14 cellular contexts compared by ENCODE assay signal in the genomic region with DNA sequence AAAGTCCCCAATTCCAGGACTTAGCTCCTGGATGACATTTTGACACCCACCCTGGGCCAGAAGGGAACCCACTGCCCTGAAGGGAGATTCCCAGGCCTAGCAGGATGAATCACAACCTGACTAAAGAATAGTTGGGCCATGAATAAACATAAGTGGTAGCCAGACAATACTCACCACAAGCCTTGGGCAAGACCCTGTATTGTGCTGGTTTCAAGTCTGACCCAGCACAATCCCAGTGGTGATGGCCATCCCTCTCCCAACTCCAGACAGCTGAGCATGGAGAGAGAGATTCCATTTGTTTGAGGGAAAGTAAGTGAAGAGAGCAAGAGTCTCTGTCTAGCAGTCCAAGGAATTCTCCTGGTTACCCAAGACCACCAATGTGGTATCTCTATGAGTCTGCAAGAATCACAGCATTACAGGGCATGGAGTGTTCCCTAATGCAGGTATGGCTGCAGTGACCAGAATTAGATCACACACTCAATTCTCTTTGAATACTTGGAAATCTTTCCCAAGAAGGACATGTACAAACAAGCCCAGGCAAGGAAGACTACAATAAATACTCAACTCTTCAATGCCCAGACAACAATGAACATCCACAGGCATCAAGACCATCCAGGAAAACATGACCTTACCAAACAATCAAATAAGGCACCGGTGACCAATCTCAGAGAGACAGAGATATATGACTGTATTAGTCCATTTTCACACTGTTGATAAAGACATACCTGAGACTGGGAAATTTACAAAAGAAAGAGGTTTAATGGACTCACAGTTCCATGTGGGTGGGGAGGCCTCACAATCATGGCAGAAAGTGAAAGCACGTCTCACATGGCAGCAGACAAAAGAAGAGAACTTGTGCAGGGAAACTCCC.
DNase-seq lines count a peak whose midpoint lies in the region; FAIRE-seq and TF ChIP-seq lines count a peak whose summit lies in the region.
"Had no signal": no experiment of that assay in that cellular context is flagged by ENCODE, and none has a peak within 500 bp of the region (broad histone marks: within the 10 kb centered on the region; RNA-seq: fewer than 3 reads in every experiment).

No MANE protein-coding gene starts in this region.

- H4K8ac ChIP-seq in H1 (ENCODE audit: extremely low read depth, insufficient read depth, low read length), result no peak overlapping the region; the same call in 1 of the 2 replicates

- H3K79me2 ChIP-seq in H1 (ENCODE audit: control insufficient read depth in 1 of 2, insufficient read depth in 2 of 2, low read length in 2 of 2), result no peaks in the 10 kb centered on the region

- no peaks in the 10 kb centered on the region for H3K27me3 ChIP-seq in H1 (replicated peaks in 1 of 4; ENCODE audit: control insufficient read depth in 3 of 4, extremely low read depth in 1 of 4, insufficient read depth in 3 of 4, low read length in 3 of 4)
- H3K27me3 ChIP-seq: tibial artery had no signal

- no peaks in the 10 kb centered on the region for H4K20me1 ChIP-seq in H1 (replicated peaks in 1 of 2; ENCODE audit: control insufficient read depth in 1 of 2, insufficient read depth in 2 of 2, low read length in 2 of 2)

- no peak overlapping the region for H3K4me3 ChIP-seq in H1 (ENCODE audit: extremely low read depth in 1 of 4, insufficient read depth in 2 of 4, low read depth in 3 of 4, low read length in 4 of 4)
- H3K4me3 ChIP-seq: GM23338, prostate gland, tibial artery had no signal

- WGBS in H1 (ENCODE audit: extremely low coverage in 1 of 2, insufficient coverage in 1 of 2, insufficient read length in 1 of 2, insufficient replicate concordance in 2 of 2, low coverage in 1 of 2, low lambda C conversion rate in 2 of 2, missing lambda C conversion rate in 1 of 2), 2 experiments, result 93% methylated on average over 2 of the region's 2 CpGs; no CpG with 5 or more reads in 1 of the 2 experiments

- H3K9me3 ChIP-seq in H1 (ENCODE audit: insufficient read depth in 2 of 2, low read depth in 1 of 2, low read length in 1 of 2), result no peaks in the 10 kb centered on the region
- H3K9me3 ChIP-seq: prostate gland, tibial artery had no signal

- H4K5ac ChIP-seq in H1 (ENCODE audit: insufficient read length, low read depth, low read length), result no peak overlapping the region

- no peaks in the 10 kb centered on the region for H3K79me1 ChIP-seq in H1 (ENCODE audit: low read depth, low read length)

- no peak for FAIRE-seq in H1 (lab: Jason Lieb, UNC)
- FAIRE-seq: endothelial cell of umbilical vein had no signal

- no peak overlapping the region for H3K23ac ChIP-seq in H1 (ENCODE audit: insufficient read length)

- no peak overlapping the region for H2AK5ac ChIP-seq in H1 (ENCODE audit: low read depth, low read length)

- no peak overlapping the region for H2BK20ac ChIP-seq in H1 (ENCODE audit: low read length)

- no peak overlapping the region for H3K4me2 ChIP-seq in H1 (ENCODE audit: insufficient read depth in 1 of 2, low read depth in 2 of 2, low read length in 2 of 2)
- H3K4me2 ChIP-seq: GM23338 had no signal

- H3K14ac ChIP-seq in H1 (ENCODE audit: insufficient read length), result no peak overlapping the region

- DNase-seq in EH (ENCODE audit: low read depth) (peak; percentile 84), NCI-H226 (peak; percentile 36), H1 (ENCODE audit: low read depth in 1 of 2, low spot score in 2 of 2) (no peak), renal cortical epithelial cell (ENCODE audit: low read depth) (peak; percentile 91), NCI-H2081 (lab: John Stamatoyannopoulos, UW) (no peak), NCI-H526 treated with DMSO at 0.1 percent for 48 hours (lab: John Stamatoyannopoulos, UW) (no peak), NCI-H1105 treated with DMSO at 0.1 percent for 48 hours (lab: John Stamatoyannopoulos, UW) (no peak), NCI-H446 treated with DMSO at 0.1 percent for 48 hours (lab: John Stamatoyannopoulos, UW) (no peak)
- DNase-seq: caudate nucleus, NCI-H1417 treated with DMSO at 0.1 percent for 48 hours, tibial artery had no signal

- H3K4ac ChIP-seq in H1 (replicated peaks; ENCODE audit: insufficient read length, low read depth, low read length), result no peak overlapping the region

- H3K23me2 ChIP-seq in H1 (ENCODE audit: low read depth, low read length), result no peaks in the 10 kb centered on the region

- no peak for TF ChIP-seq CTCF in H1 (IDR thresholded peaks at IDR 0.05; ENCODE audit: control extremely low read depth in 1 of 3, insufficient read depth in 1 of 3, low read depth in 1 of 3, low read length in 3 of 3)

- no peak for TF ChIP-seq EP300 in H1 (IDR thresholded peaks at IDR 0.05; ENCODE audit: borderline replicate concordance in 1 of 2, low read depth in 2 of 2, low read length in 2 of 2)

- no peak for TF ChIP-seq RAD21 in H1 (IDR thresholded peaks at IDR 0.05 in 1 of 2, conservative IDR thresholded peaks at IDR 0.05 in 1 of 2; ENCODE audit: low read depth in 2 of 2, low read length in 2 of 2)

- H3K56ac ChIP-seq in H1 (replicated peaks; ENCODE audit: insufficient read length, low read depth, low read length), result no peak overlapping the region

- no peak overlapping the region for H4K91ac ChIP-seq in H1 (replicated peaks; ENCODE audit: insufficient read length, low read length)

- H2AFZ ChIP-seq in H1 (ENCODE audit: low read length), result no peak overlapping the region
- H2AFZ ChIP-seq: GM23338 had no signal

- peak overlapping the region; percentile 1; the same call in 1 of the 2 replicates for H2BK12ac ChIP-seq in H1 (ENCODE audit: low read depth, low read length)

- POLR2A ChIA-PET in H1 (lab: Charles Lee; ENCODE audit: partially characterized antibody), result no interaction called here

- peaks cover 0 to 7% (median 3%) of the 10 kb centered on the region in 4 experiments; a peak in 2 of 8 replicates for H3K36me3 ChIP-seq in H1 (ENCODE audit: control insufficient read depth in 2 of 4, insufficient read depth in 4 of 4, low read length in 3 of 4)
- H3K36me3 ChIP-seq: prostate gland had no signal

- peak overlapping the region; percentile 54 for H2BK120ac ChIP-seq in H1 (replicated peaks; ENCODE audit: low read depth, low read length)

- 0 out of 7 replicates have a peak, but pooled peaks cover 0 to 3% (median 0%) of the 10 kb centered on the region in 4 experiments for H3K4me1 ChIP-seq in H1 (replicated peaks in 1 of 4; ENCODE audit: control insufficient read depth in 3 of 4, insufficient read depth in 4 of 4, low read length in 3 of 4)
- H3K4me1 ChIP-seq: prostate gland, tibial artery had no signal

- no peak overlapping the region for H3K27ac ChIP-seq in H1 (ENCODE audit: low read depth, low read length)
- H3K27ac ChIP-seq: prostate gland, tibial artery had no signal

- CTCF ChIA-PET in H1 (lab: Charles Lee; ENCODE audit: partially characterized antibody), result interaction anchor here (1.6 to 2.3 kb wide), 2 partner anchors 12 to 20 kb away, joined by 3 to 7 read pairs; no protein-coding TSS in a partner anchor

- no peak overlapping the region for H3K18ac ChIP-seq in H1 (ENCODE audit: extremely low read depth, low read length)

- H2BK5ac ChIP-seq in H1 (ENCODE audit: low read depth, low read length), result no peak overlapping the region

- TF ChIP-seq POLR2A in H1 (IDR thresholded peaks at IDR 0.05; ENCODE audit: control extremely low read depth in 1 of 2, low read depth in 2 of 2, low read length in 2 of 2), result no peak

- no peak overlapping the region for H3K9ac ChIP-seq in H1 (replicated peaks in 1 of 4; ENCODE audit: extremely low read depth in 1 of 4, low read depth in 3 of 4, low read length in 3 of 4)

- H2BK15ac ChIP-seq in H1 (ENCODE audit: low read length), result no peak overlapping the region

TF ChIP-seq in H1, 55 proteins besides CTCF, POLR2A, EP300 and RAD21 (continues in another document):
- no peak for TF ChIP-seq YY1 (IDR thresholded peaks at IDR 0.05; ENCODE audit: low read depth, low read length)
- no peak for TF ChIP-seq SP1 (IDR thresholded peaks at IDR 0.05; ENCODE audit: low read depth, low read length)
- TF ChIP-seq MAX (IDR thresholded peaks at IDR 0.05), result no peak
- TF ChIP-seq SP2 (IDR thresholded peaks at IDR 0.05; ENCODE audit: low read length), result no peak
- no peak for TF ChIP-seq TAF7 (optimal IDR thresholded peaks at IDR 0.05; ENCODE audit: borderline replicate concordance, low read depth, low read length)
- no peak for TF ChIP-seq BCL11A (IDR thresholded peaks at IDR 0.05; ENCODE audit: low read depth in 2 of 2, low read length in 2 of 2)
- TF ChIP-seq JUN (IDR thresholded peaks at IDR 0.05; ENCODE audit: low read depth, low read length), result no peak
- no peak for TF ChIP-seq RXRA (IDR thresholded peaks at IDR 0.05; ENCODE audit: insufficient read depth, low read depth, low read length)
- TF ChIP-seq EGR1 (IDR thresholded peaks at IDR 0.05; ENCODE audit: borderline replicate concordance, low read depth, low read length), result no peak
- TF ChIP-seq GTF2F1 (IDR thresholded peaks at IDR 0.05; ENCODE audit: borderline replicate concordance, low read depth, low read length), result no peak
- TF ChIP-seq, protein P1, sequence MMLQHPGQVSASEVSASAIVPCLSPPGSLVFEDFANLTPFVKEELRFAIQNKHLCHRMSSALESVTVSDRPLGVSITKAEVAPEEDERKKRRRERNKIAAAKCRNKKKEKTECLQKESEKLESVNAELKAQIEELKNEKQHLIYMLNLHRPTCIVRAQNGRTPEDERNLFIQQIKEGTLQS (IDR thresholded peaks at IDR 0.05; ENCODE audit: insufficient read depth, low read depth, low read length), result no peak
- no peak for TF ChIP-seq CEBPB (IDR thresholded peaks at IDR 0.05; ENCODE audit: low read depth, low read length)
- TF ChIP-seq E2F6 (IDR thresholded peaks at IDR 0.05), result no peak
- no peak for TF ChIP-seq SIX5 (IDR thresholded peaks at IDR 0.05; ENCODE audit: low read depth, low read length)
- TF ChIP-seq NRF1 (IDR thresholded peaks at IDR 0.05; ENCODE audit: low read depth, low read length), result no peak

Comparison
In these comparisons a context has a peak if more than half of its experiments do, and no peak if none do; other contexts are left out.
1. DNase-seq: peak in EH (single experiment), NCI-H226 (single experiment) and renal cortical epithelial cell (single experiment); none in H1 (0 of 2), NCI-H2081 (0 of 2), NCI-H526 treated with DMSO at 0.1 percent for 48 hours (single experiment), NCI-H1105 treated with DMSO at 0.1 percent for 48 hours (single experiment) and NCI-H446 treated with DMSO at 0.1 percent for 48 hours (single experiment).